Comparison of ENCODE assay signal across 1 cellular context in the genomic region with DNA sequence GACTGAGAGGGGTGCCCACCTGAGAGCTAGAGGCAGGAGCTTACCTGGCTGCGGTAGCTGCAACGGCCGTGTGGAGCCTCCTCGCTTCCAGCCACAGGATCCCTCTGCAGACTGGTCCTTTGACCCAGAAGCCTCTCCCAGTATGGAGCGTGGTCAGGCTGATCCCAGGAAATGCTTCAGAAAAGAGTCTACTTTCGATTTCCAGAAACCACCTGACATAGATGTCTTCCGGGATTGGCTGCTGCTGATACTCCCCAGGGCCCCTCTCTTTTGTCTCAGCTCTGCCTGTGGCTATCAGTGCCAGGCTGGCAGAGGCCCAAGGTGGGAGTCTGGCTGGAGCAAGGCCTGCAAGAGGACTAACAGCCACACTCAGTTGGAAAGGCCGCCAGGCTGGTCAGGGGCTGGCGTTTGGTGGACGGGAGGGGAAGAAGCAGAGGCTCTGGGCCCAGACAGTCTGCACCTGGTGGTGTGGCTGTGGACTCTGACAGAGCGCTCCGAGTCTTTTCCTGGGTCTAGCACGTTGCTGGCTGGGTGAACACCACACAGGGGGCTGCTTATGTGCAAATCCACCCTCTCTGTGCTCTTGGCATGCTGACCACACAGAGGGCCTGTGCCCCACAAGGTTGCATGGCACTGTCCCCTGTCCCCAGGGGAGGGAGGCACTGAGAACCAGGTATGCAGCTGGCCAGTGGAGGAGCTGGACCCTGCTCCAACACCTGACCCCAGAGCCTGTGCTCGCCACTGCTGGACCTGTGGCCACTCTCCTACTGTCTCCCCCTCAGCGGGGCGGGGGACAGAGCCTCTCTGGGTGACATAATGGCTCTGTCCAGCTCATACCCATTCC.
A peak's percentile ranks its signal among the peaks of the same experiment; 100 is the strongest.
TF ChIP-seq lines count a peak whose summit lies in the region.

A gene with protein sequence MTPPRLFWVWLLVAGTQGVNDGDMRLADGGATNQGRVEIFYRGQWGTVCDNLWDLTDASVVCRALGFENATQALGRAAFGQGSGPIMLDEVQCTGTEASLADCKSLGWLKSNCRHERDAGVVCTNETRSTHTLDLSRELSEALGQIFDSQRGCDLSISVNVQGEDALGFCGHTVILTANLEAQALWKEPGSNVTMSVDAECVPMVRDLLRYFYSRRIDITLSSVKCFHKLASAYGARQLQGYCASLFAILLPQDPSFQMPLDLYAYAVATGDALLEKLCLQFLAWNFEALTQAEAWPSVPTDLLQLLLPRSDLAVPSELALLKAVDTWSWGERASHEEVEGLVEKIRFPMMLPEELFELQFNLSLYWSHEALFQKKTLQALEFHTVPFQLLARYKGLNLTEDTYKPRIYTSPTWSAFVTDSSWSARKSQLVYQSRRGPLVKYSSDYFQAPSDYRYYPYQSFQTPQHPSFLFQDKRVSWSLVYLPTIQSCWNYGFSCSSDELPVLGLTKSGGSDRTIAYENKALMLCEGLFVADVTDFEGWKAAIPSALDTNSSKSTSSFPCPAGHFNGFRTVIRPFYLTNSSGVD (minus strand): TSS at position 144 of the 844 bp plus-strand sequence. CDS start 2,732 bp downstream, outside the sequence.

TF ChIP-seq in HepG2, 621 proteins besides CTCF, POLR2A, EP300 and RAD21 (continued from another document and continues in another):
- TF ChIP-seq, protein P1, sequence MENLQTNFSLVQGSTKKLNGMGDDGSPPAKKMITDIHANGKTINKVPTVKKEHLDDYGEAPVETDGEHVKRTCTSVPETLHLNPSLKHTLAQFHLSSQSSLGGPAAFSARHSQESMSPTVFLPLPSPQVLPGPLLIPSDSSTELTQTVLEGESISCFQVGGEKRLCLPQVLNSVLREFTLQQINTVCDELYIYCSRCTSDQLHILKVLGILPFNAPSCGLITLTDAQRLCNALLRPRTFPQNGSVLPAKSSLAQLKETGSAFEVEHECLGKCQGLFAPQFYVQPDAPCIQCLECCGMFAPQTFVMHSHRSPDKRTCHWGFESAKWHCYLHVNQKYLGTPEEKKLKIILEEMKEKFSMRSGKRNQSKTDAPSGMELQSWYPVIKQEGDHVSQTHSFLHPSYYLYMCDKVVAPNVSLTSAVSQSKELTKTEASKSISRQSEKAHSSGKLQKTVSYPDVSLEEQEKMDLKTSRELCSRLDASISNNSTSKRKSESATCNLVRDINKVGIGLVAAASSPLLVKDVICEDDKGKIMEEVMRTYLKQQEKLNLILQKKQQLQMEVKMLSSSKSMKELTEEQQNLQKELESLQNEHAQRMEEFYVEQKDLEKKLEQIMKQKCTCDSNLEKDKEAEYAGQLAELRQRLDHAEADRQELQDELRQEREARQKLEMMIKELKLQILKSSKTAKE (CRISPR knock-in tag; IDR thresholded peaks at IDR 0.05; ENCODE audit: borderline replicate concordance), result peak; percentile 28; the same call in 1 of the 2 replicates
- TF ChIP-seq ZFAT (CRISPR knock-in tag; conservative IDR thresholded peaks at IDR 0.05) (no peak), RFXANK (CRISPR knock-in tag; IDR thresholded peaks at IDR 0.05) (peak; percentile 89), ZNF446 (CRISPR knock-in tag; IDR thresholded peaks at IDR 0.05) (no peak), TAF1 (CRISPR knock-in tag; IDR thresholded peaks at IDR 0.05) (peak; percentile 92), ZSCAN22 (CRISPR knock-in tag; IDR thresholded peaks at IDR 0.05) (no peak), MIXL1 (CRISPR knock-in tag; IDR thresholded peaks at IDR 0.05) (peak; percentile 10; the same call in 1 of the 2 replicates), HNF4A (CRISPR knock-in tag; IDR thresholded peaks at IDR 0.05) (peak; percentile 16), KLF6 (CRISPR knock-in tag; IDR thresholded peaks at IDR 0.05) (peak; percentile 45)
- TF ChIP-seq, protein P2, sequence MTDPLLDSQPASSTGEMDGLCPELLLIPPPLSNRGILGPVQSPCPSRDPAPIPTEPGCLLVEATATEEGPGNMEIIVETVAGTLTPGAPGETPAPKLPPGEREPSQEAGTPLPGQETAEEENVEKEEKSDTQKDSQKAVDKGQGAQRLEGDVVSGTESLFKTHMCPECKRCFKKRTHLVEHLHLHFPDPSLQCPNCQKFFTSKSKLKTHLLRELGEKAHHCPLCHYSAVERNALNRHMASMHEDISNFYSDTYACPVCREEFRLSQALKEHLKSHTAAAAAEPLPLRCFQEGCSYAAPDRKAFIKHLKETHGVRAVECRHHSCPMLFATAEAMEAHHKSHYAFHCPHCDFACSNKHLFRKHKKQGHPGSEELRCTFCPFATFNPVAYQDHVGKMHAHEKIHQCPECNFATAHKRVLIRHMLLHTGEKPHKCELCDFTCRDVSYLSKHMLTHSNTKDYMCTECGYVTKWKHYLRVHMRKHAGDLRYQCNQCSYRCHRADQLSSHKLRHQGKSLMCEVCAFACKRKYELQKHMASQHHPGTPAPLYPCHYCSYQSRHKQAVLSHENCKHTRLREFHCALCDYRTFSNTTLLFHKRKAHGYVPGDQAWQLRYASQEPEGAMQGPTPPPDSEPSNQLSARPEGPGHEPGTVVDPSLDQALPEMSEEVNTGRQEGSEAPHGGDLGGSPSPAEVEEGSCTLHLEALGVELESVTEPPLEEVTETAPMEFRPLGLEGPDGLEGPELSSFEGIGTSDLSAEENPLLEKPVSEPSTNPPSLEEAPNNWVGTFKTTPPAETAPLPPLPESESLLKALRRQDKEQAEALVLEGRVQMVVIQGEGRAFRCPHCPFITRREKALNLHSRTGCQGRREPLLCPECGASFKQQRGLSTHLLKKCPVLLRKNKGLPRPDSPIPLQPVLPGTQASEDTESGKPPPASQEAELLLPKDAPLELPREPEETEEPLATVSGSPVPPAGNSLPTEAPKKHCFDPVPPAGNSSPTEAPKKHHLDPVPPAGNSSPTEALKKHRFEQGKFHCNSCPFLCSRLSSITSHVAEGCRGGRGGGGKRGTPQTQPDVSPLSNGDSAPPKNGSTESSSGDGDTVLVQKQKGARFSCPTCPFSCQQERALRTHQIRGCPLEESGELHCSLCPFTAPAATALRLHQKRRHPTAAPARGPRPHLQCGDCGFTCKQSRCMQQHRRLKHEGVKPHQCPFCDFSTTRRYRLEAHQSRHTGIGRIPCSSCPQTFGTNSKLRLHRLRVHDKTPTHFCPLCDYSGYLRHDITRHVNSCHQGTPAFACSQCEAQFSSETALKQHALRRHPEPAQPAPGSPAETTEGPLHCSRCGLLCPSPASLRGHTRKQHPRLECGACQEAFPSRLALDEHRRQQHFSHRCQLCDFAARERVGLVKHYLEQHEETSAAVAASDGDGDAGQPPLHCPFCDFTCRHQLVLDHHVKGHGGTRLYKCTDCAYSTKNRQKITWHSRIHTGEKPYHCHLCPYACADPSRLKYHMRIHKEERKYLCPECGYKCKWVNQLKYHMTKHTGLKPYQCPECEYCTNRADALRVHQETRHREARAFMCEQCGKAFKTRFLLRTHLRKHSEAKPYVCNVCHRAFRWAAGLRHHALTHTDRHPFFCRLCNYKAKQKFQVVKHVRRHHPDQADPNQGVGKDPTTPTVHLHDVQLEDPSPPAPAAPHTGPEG (CRISPR knock-in tag; IDR thresholded peaks at IDR 0.05), result 0 out of 2 replicates have a peak, but pooled peaks have one; percentile 46
- TF ChIP-seq, protein P3, sequence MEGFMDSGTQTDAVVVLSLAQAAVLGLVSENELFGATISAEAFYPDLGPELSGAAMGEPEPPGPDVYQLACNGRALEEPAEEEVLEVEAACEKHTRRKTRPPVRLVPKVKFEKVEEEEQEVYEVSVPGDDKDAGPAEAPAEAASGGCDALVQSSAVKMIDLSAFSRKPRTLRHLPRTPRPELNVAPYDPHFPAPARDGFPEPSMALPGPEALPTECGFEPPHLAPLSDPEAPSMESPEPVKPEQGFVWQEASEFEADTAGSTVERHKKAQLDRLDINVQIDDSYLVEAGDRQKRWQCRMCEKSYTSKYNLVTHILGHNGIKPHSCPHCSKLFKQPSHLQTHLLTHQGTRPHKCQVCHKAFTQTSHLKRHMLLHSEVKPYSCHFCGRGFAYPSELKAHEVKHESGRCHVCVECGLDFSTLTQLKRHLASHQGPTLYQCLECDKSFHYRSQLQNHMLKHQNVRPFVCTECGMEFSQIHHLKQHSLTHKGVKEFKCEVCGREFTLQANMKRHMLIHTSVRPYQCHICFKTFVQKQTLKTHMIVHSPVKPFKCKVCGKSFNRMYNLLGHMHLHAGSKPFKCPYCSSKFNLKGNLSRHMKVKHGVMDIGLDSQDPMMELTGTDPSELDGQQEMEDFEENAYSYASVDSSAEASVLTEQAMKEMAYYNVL (CRISPR knock-in tag; IDR thresholded peaks at IDR 0.05; ENCODE audit: borderline replicate concordance), result no peak; the same call in 1 of the 2 replicates
- TF ChIP-seq, protein P4, sequence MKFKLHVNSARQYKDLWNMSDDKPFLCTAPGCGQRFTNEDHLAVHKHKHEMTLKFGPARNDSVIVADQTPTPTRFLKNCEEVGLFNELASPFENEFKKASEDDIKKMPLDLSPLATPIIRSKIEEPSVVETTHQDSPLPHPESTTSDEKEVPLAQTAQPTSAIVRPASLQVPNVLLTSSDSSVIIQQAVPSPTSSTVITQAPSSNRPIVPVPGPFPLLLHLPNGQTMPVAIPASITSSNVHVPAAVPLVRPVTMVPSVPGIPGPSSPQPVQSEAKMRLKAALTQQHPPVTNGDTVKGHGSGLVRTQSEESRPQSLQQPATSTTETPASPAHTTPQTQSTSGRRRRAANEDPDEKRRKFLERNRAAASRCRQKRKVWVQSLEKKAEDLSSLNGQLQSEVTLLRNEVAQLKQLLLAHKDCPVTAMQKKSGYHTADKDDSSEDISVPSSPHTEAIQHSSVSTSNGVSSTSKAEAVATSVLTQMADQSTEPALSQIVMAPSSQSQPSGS (CRISPR knock-in tag; IDR thresholded peaks at IDR 0.05), result 0 out of 2 replicates have a peak, but pooled peaks have one; percentile 29
- TF ChIP-seq, protein P5, sequence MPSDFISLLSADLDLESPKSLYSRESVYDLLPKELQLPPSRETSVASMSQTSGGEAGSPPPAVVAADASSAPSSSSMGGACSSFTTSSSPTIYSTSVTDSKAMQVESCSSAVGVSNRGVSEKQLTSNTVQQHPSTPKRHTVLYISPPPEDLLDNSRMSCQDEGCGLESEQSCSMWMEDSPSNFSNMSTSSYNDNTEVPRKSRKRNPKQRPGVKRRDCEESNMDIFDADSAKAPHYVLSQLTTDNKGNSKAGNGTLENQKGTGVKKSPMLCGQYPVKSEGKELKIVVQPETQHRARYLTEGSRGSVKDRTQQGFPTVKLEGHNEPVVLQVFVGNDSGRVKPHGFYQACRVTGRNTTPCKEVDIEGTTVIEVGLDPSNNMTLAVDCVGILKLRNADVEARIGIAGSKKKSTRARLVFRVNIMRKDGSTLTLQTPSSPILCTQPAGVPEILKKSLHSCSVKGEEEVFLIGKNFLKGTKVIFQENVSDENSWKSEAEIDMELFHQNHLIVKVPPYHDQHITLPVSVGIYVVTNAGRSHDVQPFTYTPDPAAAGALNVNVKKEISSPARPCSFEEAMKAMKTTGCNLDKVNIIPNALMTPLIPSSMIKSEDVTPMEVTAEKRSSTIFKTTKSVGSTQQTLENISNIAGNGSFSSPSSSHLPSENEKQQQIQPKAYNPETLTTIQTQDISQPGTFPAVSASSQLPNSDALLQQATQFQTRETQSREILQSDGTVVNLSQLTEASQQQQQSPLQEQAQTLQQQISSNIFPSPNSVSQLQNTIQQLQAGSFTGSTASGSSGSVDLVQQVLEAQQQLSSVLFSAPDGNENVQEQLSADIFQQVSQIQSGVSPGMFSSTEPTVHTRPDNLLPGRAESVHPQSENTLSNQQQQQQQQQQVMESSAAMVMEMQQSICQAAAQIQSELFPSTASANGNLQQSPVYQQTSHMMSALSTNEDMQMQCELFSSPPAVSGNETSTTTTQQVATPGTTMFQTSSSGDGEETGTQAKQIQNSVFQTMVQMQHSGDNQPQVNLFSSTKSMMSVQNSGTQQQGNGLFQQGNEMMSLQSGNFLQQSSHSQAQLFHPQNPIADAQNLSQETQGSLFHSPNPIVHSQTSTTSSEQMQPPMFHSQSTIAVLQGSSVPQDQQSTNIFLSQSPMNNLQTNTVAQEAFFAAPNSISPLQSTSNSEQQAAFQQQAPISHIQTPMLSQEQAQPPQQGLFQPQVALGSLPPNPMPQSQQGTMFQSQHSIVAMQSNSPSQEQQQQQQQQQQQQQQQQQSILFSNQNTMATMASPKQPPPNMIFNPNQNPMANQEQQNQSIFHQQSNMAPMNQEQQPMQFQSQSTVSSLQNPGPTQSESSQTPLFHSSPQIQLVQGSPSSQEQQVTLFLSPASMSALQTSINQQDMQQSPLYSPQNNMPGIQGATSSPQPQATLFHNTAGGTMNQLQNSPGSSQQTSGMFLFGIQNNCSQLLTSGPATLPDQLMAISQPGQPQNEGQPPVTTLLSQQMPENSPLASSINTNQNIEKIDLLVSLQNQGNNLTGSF (CRISPR knock-in tag; IDR thresholded peaks at IDR 0.05), result 0 out of 2 replicates have a peak, but pooled peaks have one; percentile 62
- TF ChIP-seq, protein P6, sequence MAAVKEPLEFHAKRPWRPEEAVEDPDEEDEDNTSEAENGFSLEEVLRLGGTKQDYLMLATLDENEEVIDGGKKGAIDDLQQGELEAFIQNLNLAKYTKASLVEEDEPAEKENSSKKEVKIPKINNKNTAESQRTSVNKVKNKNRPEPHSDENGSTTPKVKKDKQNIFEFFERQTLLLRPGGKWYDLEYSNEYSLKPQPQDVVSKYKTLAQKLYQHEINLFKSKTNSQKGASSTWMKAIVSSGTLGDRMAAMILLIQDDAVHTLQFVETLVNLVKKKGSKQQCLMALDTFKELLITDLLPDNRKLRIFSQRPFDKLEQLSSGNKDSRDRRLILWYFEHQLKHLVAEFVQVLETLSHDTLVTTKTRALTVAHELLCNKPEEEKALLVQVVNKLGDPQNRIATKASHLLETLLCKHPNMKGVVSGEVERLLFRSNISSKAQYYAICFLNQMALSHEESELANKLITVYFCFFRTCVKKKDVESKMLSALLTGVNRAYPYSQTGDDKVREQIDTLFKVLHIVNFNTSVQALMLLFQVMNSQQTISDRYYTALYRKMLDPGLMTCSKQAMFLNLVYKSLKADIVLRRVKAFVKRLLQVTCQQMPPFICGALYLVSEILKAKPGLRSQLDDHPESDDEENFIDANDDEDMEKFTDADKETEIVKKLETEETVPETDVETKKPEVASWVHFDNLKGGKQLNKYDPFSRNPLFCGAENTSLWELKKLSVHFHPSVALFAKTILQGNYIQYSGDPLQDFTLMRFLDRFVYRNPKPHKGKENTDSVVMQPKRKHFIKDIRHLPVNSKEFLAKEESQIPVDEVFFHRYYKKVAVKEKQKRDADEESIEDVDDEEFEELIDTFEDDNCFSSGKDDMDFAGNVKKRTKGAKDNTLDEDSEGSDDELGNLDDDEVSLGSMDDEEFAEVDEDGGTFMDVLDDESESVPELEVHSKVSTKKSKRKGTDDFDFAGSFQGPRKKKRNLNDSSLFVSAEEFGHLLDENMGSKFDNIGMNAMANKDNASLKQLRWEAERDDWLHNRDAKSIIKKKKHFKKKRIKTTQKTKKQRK (IDR thresholded peaks at IDR 0.05; ENCODE audit: low read length), result no peak
- TF ChIP-seq, protein P7, sequence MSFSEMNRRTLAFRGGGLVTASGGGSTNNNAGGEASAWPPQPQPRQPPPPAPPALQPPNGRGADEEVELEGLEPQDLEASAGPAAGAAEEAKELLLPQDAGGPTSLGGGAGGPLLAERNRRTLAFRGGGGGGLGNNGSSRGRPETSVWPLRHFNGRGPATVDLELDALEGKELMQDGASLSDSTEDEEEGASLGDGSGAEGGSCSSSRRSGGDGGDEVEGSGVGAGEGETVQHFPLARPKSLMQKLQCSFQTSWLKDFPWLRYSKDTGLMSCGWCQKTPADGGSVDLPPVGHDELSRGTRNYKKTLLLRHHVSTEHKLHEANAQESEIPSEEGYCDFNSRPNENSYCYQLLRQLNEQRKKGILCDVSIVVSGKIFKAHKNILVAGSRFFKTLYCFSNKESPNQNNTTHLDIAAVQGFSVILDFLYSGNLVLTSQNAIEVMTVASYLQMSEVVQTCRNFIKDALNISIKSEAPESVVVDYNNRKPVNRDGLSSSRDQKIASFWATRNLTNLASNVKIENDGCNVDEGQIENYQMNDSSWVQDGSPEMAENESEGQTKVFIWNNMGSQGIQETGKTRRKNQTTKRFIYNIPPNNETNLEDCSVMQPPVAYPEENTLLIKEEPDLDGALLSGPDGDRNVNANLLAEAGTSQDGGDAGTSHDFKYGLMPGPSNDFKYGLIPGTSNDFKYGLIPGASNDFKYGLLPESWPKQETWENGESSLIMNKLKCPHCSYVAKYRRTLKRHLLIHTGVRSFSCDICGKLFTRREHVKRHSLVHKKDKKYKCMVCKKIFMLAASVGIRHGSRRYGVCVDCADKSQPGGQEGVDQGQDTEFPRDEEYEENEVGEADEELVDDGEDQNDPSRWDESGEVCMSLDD (CRISPR knock-in tag; IDR thresholded peaks at IDR 0.05; ENCODE audit: borderline replicate concordance), result 0 out of 2 replicates have a peak, but pooled peaks have one; percentile 10
